In genomic region chr3:3619815-3620214, GRCh38 we compare ENCODE assay signal across 39 cellular contexts.
"Had no signal": no experiment of that assay in that cellular context is flagged by ENCODE, and none has a peak within 500 bp of the region (broad histone marks: within the 10 kb centered on the region; RNA-seq: fewer than 3 reads in every experiment).

No MANE protein-coding gene starts in this region.

- H3K4me3 Mint-ChIP-seq: activated naive CD4-positive, alpha-beta T cell treated with anti-CD3 and anti-CD28 coated beads for 36 hours; activated naive CD4-positive, alpha-beta T cell treated with anti-CD3 and anti-CD28 coated beads, Interleukin-2, amount 10 ng/mL, durations not matched to agents 7 days and 5 days; activated naive CD4-positive, alpha-beta T cell treated with anti-CD3 and anti-CD28 coated beads, Interleukin-2, amount 50 U/mL, for 24 hours; activated naive CD8-positive, alpha-beta T cell; activated naive CD8-positive, alpha-beta T cell treated with anti-CD3 and anti-CD28 coated beads, Interleukin-2, amount 10 ng/mL, durations not matched to agents 7 days and 5 days; activated naive CD8-positive, alpha-beta T cell treated with anti-CD3 and anti-CD28 coated beads, Interleukin-2, amount 50 U/mL, for 24 hours; activated T-cell treated with anti-CD3 and anti-CD28 coated beads, Interleukin-2, amount 50 U/mL, for 24 hours; activated T-cell treated with anti-CD3 and anti-CD28 coated beads, Interleukin-2, amount 50 U/mL, for 4 hours; activated T-cell treated with anti-CD3 and anti-CD28 coated beads, Interleukin-2, amount 50 U/mL, for 72 hours; activated T-helper 1 cell treated with anti-CD3 and anti-CD28 coated beads, Interleukin-12 subunit alpha, Interleukin-12 subunit beta, Interleukin-2, Interleukin-4 antibody, amounts not matched to agents 30 ng/mL and 10 ng/mL and 1 ng/mL, durations not matched to agents 14 hours and 24 hours and 36 hours; activated T-helper 17 cell treated with anti-CD3 and anti-CD28 coated beads, Interleukin-2, amount 50 U/mL, for 72 hours; brain; central memory CD8-positive, alpha-beta T cell had no signal

- FAIRE-seq: astrocyte, bronchial epithelial cell had no signal

- H3K27ac Mint-ChIP-seq: activated naive CD4-positive, alpha-beta T cell treated with anti-CD3 and anti-CD28 coated beads for 36 hours; activated naive CD4-positive, alpha-beta T cell treated with anti-CD3 and anti-CD28 coated beads, Interleukin-2, amount 10 ng/mL, durations not matched to agents 7 days and 5 days; activated naive CD4-positive, alpha-beta T cell treated with anti-CD3 and anti-CD28 coated beads, Interleukin-2, amount 50 U/mL, for 24 hours; activated naive CD4-positive, alpha-beta T cell treated with anti-CD3 and anti-CD28 coated beads, Interleukin-2, amount 50 U/mL, for 72 hours; activated naive CD8-positive, alpha-beta T cell; activated naive CD8-positive, alpha-beta T cell treated with anti-CD3 and anti-CD28 coated beads, Interleukin-2, amount 10 ng/mL, durations not matched to agents 7 days and 5 days; activated naive CD8-positive, alpha-beta T cell treated with anti-CD3 and anti-CD28 coated beads, Interleukin-2, amount 50 U/mL, for 24 hours; activated T-cell treated with anti-CD3 and anti-CD28 coated beads, Interleukin-2, amount 50 U/mL, for 24 hours; activated T-cell treated with anti-CD3 and anti-CD28 coated beads, Interleukin-2, amount 50 U/mL, for 72 hours; activated T-helper 1 cell treated with anti-CD3 and anti-CD28 coated beads, Interleukin-12 subunit alpha, Interleukin-12 subunit beta, Interleukin-2, Interleukin-4 antibody, amounts not matched to agents 30 ng/mL and 10 ng/mL and 1 ng/mL, durations not matched to agents 14 hours and 24 hours and 36 hours; activated T-helper 17 cell treated with anti-CD3 and anti-CD28 coated beads, Interleukin-2, amount 50 U/mL, for 72 hours; activated T-helper 2 cell treated with anti-CD3 and anti-CD28 coated beads, Interferon-gamma antibody, Interleukin-2, Interleukin-4, amounts not matched to agents 10 μg/mL and 5 μg/mL and 100 μg/mL, durations not matched to agents 14 hours and 24 hours and 36 hours; brain had no signal

- H3K27me3 Mint-ChIP-seq: activated naive CD4-positive, alpha-beta T cell treated with anti-CD3 and anti-CD28 coated beads, Interleukin-2, amount 10 ng/mL, durations not matched to agents 7 days and 5 days; activated naive CD4-positive, alpha-beta T cell treated with anti-CD3 and anti-CD28 coated beads, Interleukin-2, amount 50 U/mL, for 24 hours; activated naive CD8-positive, alpha-beta T cell treated with anti-CD3 and anti-CD28 coated beads, Interleukin-2, amount 10 ng/mL, durations not matched to agents 7 days and 5 days; activated naive CD8-positive, alpha-beta T cell treated with anti-CD3 and anti-CD28 coated beads, Interleukin-2, amount 50 U/mL, for 24 hours; activated T-cell treated with anti-CD3 and anti-CD28 coated beads, Interleukin-2, amount 50 U/mL, for 24 hours; activated T-helper 17 cell treated with anti-CD3 and anti-CD28 coated beads, Interleukin-2, amount 50 U/mL, for 72 hours; central memory CD8-positive, alpha-beta T cell had no signal

- H3K4me3 ChIP-seq: adrenal gland, ascending aorta, body of pancreas, breast epithelium, cardiac muscle cell had no signal

- H3K9me3 Mint-ChIP-seq: activated naive CD4-positive, alpha-beta T cell treated with anti-CD3 and anti-CD28 coated beads, Interleukin-2, amount 10 ng/mL, durations not matched to agents 7 days and 5 days; activated naive CD4-positive, alpha-beta T cell treated with anti-CD3 and anti-CD28 coated beads, Interleukin-2, amount 50 U/mL, for 24 hours; activated T-cell treated with anti-CD3 and anti-CD28 coated beads, Interleukin-2, amount 50 U/mL, for 24 hours; activated T-helper 1 cell treated with anti-CD3 and anti-CD28 coated beads, Interleukin-12 subunit alpha, Interleukin-12 subunit beta, Interleukin-2, Interleukin-4 antibody, amounts not matched to agents 30 ng/mL and 10 ng/mL and 1 ng/mL, durations not matched to agents 14 hours and 24 hours and 36 hours; activated T-helper 17 cell treated with anti-CD3 and anti-CD28 coated beads, Interleukin-2, amount 50 U/mL, for 72 hours; activated T-helper 2 cell treated with anti-CD3 and anti-CD28 coated beads, Interferon-gamma antibody, Interleukin-2, Interleukin-4, amounts not matched to agents 10 μg/mL and 5 μg/mL and 100 μg/mL, durations not matched to agents 14 hours and 24 hours and 36 hours had no signal

- H3K27ac ChIP-seq: adrenal gland, ascending aorta, body of pancreas, brain microvascular endothelial cell, breast epithelium, cardiac muscle cell had no signal

- DNase-seq: activated effector memory CD4-positive, alpha-beta T cell treated with anti-CD3 and anti-CD28 coated beads, Interleukin-2, amount 50 U/mL, for 16 hours; activated effector memory CD4-positive, alpha-beta T cell treated with Interleukin-2 at 50 U/mL for 16 hours; activated gamma-delta T cell; activated gamma-delta T cell treated with Interleukin-2 at 50 U/mL for 16 hours; activated naive CD4-positive, alpha-beta T cell; activated naive CD4-positive, alpha-beta T cell treated with anti-CD3 and anti-CD28 coated beads for 36 hours; activated naive CD4-positive, alpha-beta T cell treated with anti-CD3 and anti-CD28 coated beads, Interleukin-2, amount 10 ng/mL, durations not matched to agents 7 days and 5 days; activated naive CD4-positive, alpha-beta T cell treated with anti-CD3 and anti-CD28 coated beads, Interleukin-2, amount 50 U/mL, for 16 hours; activated naive CD4-positive, alpha-beta T cell treated with Interleukin-2 at 50 U/mL for 16 hours; activated naive CD8-positive, alpha-beta T cell treated with anti-CD3 and anti-CD28 coated beads, Interleukin-2, amount 10 ng/mL, durations not matched to agents 7 days and 5 days; activated naive CD8-positive, alpha-beta T cell treated with anti-CD3 and anti-CD28 coated beads, Interleukin-2, amount 50 U/mL, for 24 hours; activated T-cell treated with anti-CD3 and anti-CD28 coated beads, Interleukin-2, amount 50 U/mL, for 1 hour; activated T-cell treated with anti-CD3 and anti-CD28 coated beads, Interleukin-2, amount 50 U/mL, for 24 hours; activated T-cell treated with anti-CD3 and anti-CD28 coated beads, Interleukin-2, amount 50 U/mL, for 4 hours; activated T-cell treated with anti-CD3 and anti-CD28 coated beads, Interleukin-2, amount 50 U/mL, for 48 hours; activated T-cell treated with anti-CD3 and anti-CD28 coated beads, Interleukin-2, amount 50 U/mL, for 72 hours; adrenal gland; amniotic stem cell; amygdala; anterior cingulate cortex; aorta; body of pancreas; brain microvascular endothelial cell; caudate nucleus; central memory CD4-positive, alpha-beta T cell; cerebellar nuclear complex had no signal

- ATAC-seq: activated naive CD4-positive, alpha-beta T cell treated with anti-CD3 and anti-CD28 coated beads, Interleukin-2, amount 50 U/mL, for 72 hours; activated naive CD8-positive, alpha-beta T cell treated with anti-CD3 and anti-CD28 coated beads, Interleukin-2, amount 50 U/mL, for 24 hours; activated T-cell treated with anti-CD3 and anti-CD28 coated beads, Interleukin-2, amount 50 U/mL, for 4 hours; activated T-cell treated with anti-CD3 and anti-CD28 coated beads, Interleukin-2, amount 50 U/mL, for 72 hours; activated T-helper 17 cell treated with anti-CD3 and anti-CD28 coated beads, Interleukin-2, amount 50 U/mL, for 72 hours; body of pancreas had no signal

- H3K9me3 ChIP-seq: adrenal gland had no signal

- H3K36me3 Mint-ChIP-seq: activated naive CD4-positive, alpha-beta T cell treated with anti-CD3 and anti-CD28 coated beads, Interleukin-2, amount 10 ng/mL, durations not matched to agents 7 days and 5 days; activated naive CD4-positive, alpha-beta T cell treated with anti-CD3 and anti-CD28 coated beads, Interleukin-2, amount 50 U/mL, for 24 hours; activated naive CD4-positive, alpha-beta T cell treated with anti-CD3 and anti-CD28 coated beads, Interleukin-2, amount 50 U/mL, for 72 hours; activated naive CD8-positive, alpha-beta T cell; activated naive CD8-positive, alpha-beta T cell treated with anti-CD3 and anti-CD28 coated beads, Interleukin-2, amount 10 ng/mL, durations not matched to agents 7 days and 5 days; brain had no signal

- H3K27me3 ChIP-seq: adrenal gland, ascending aorta, body of pancreas, brain microvascular endothelial cell, breast epithelium, cardiac muscle cell had no signal

- H3K4me1 ChIP-seq: adrenal gland, ascending aorta, body of pancreas, breast epithelium had no signal

- H3K36me3 ChIP-seq: adrenal gland, ascending aorta, brain microvascular endothelial cell, breast epithelium, cardiac muscle cell had no signal

- H3K4me1 Mint-ChIP-seq: activated naive CD4-positive, alpha-beta T cell treated with anti-CD3 and anti-CD28 coated beads, Interleukin-2, amount 10 ng/mL, durations not matched to agents 7 days and 5 days; activated naive CD4-positive, alpha-beta T cell treated with anti-CD3 and anti-CD28 coated beads, Interleukin-2, amount 50 U/mL, for 24 hours; activated naive CD8-positive, alpha-beta T cell treated with anti-CD3 and anti-CD28 coated beads, Interleukin-2, amount 10 ng/mL, durations not matched to agents 7 days and 5 days; activated naive CD8-positive, alpha-beta T cell treated with anti-CD3 and anti-CD28 coated beads, Interleukin-2, amount 50 U/mL, for 24 hours; activated T-helper 17 cell treated with anti-CD3 and anti-CD28 coated beads, Interleukin-2, amount 50 U/mL, for 72 hours; brain; central memory CD8-positive, alpha-beta T cell had no signal
